In the genomic region with DNA sequence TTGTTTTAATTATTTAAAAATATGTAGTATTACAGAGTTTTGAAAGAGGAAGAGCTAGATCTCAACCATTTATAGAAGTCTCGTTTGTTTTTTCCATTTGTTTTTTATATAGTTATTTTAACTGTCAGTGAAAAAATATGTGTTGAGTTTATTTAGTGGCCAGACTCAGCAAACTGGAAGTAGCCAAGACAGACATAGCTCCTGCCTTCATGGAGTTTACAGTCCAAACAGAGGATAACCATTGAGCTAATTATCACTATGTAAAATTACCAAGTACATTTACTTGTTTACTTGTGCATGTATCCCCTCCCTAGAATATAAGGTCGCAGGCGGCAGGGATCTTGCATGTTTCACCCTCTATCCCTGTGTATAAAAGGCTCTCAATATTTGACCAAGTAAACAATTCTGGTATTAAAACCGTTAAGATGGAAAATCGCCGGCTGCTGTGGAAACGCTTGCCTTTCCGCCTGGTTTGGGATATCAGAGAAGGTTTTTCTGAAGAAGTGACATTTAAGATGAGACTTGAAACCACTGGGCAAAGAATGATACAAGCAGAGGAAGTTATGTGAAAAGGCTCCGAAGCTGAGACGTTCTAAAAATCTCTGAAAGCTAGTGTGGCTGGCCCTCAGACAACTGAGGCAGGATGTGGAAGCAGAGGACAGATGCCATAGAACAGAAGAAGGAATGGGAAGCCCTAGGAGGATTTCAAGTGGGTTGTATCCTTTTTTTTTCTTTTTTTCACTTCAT, we compare ENCODE assay signal across 8 cellular contexts.
DNase-seq lines count a peak whose midpoint lies in the region; ATAC-seq, FAIRE-seq and TF ChIP-seq lines count a peak whose summit lies in the region.

No MANE protein-coding gene starts in this region.

- ATAC-seq in HG03469 (IDR thresholded peaks at IDR 0.05; ENCODE audit: unreplicated experiment) = no peak
- no peak for ATAC-seq in GM18867 (IDR thresholded peaks at IDR 0.05; ENCODE audit: unreplicated experiment)
- no peak for ATAC-seq in GM18861 (IDR thresholded peaks at IDR 0.05; ENCODE audit: unreplicated experiment)

- TF ChIP-seq CTCF in NB4 (IDR thresholded peaks at IDR 0.05; ENCODE audit: low read depth, low read length) (no peak), neutrophil (IDR thresholded peaks at IDR 0.05) (no peak)

- H4K20me1 ChIP-seq in BLaER1 treated with 17β-estradiol and CSF1 and Interleukin-3, amounts not matched to agents 10 nM and 100 nM = peaks cover 26 to 32% (median 31%) of the 10 kb centered on the region in 11 experiments

- DNase-seq in NB4 (ENCODE audit: low read depth) (peak; percentile 15), urothelium cell line (ENCODE audit: low spot score) (no peak)

- H3K4me2 ChIP-seq in BLaER1 treated with 17β-estradiol and CSF1 and Interleukin-3, amounts not matched to agents 10 nM and 100 nM = peak overlapping the region; percentile 68 to 92 (median 79)

- H3K4me3 ChIP-seq in BLaER1 treated with 17β-estradiol and CSF1 and Interleukin-3, amounts not matched to agents 10 nM and 100 nM = peak overlapping the region; percentile 57 to 83 (median 78)
- peak overlapping the region; percentile 80 for H3K4me3 ChIP-seq in NB4 (ENCODE audit: low read depth, low read length)
- H3K4me3 ChIP-seq in duodenal mucosa (ENCODE audit: low read depth in 1 of 2, low read length in 2 of 2) = peak overlapping the region; percentile 87 to 96
- peak overlapping the region; percentile 91 to 95 for H3K4me3 ChIP-seq in neutrophil (ENCODE audit: low read depth in 1 of 2, low read length in 1 of 2)

- no peak for FAIRE-seq in urothelium cell line (lab: Jason Lieb, UNC)

- peak overlapping the region; percentile 93 to 100 (median 99) for H3K27ac ChIP-seq in BLaER1 treated with 17β-estradiol and CSF1 and Interleukin-3, amounts not matched to agents 10 nM and 100 nM
- H3K27ac ChIP-seq in duodenal mucosa (ENCODE audit: low read depth, low read length) = peak overlapping the region; percentile 93
- H3K27ac ChIP-seq in neutrophil = peak overlapping the region; percentile 99

- H3K4me1 ChIP-seq in BLaER1 treated with 17β-estradiol and CSF1 and Interleukin-3, amounts not matched to agents 10 nM and 100 nM = peaks cover 44 to 59% (median 46%) of the 10 kb centered on the region in 10 experiments
- peaks cover 7 to 22% of the 10 kb centered on the region in 2 donors for H3K4me1 ChIP-seq in duodenal mucosa (ENCODE audit: control insufficient read depth in 1 of 2, insufficient read depth in 2 of 2, low read length in 2 of 2)
- H3K4me1 ChIP-seq in neutrophil (ENCODE audit: control insufficient read depth in 1 of 2, insufficient read depth in 1 of 2, low read depth in 1 of 2, low read length in 1 of 2) = peaks cover 45 to 51% of the 10 kb centered on the region in 2 experiments

- H3K9ac ChIP-seq in BLaER1 treated with 17β-estradiol and CSF1 and Interleukin-3, amounts not matched to agents 10 nM and 100 nM = peak overlapping the region; percentile 90 to 99 (median 98)
- peak overlapping the region; percentile 93 to 97 for H3K9ac ChIP-seq in duodenal mucosa (ENCODE audit: low read depth in 1 of 2, low read length in 2 of 2)

- peaks cover 0 to 12% (median 0%) of the 10 kb centered on the region in 11 experiments; a peak in 2 of 22 replicates for H3K36me3 ChIP-seq in BLaER1 treated with 17β-estradiol and CSF1 and Interleukin-3, amounts not matched to agents 10 nM and 100 nM
- H3K36me3 ChIP-seq in duodenal mucosa (ENCODE audit: control insufficient read depth in 1 of 2, insufficient read depth in 2 of 2, low read length in 2 of 2) (no peaks in the 10 kb centered on the region), neutrophil (no peaks in the 10 kb centered on the region)

- no peak for TF ChIP-seq POLR2A in NB4 (IDR thresholded peaks at IDR 0.05; ENCODE audit: extremely low read depth, insufficient read length)

- H3K27me3 ChIP-seq in BLaER1 treated with 17β-estradiol and CSF1 and Interleukin-3, amounts not matched to agents 10 nM and 100 nM = no peaks in the 10 kb centered on the region
- H3K27me3 ChIP-seq in duodenal mucosa (ENCODE audit: control insufficient read depth in 1 of 2, insufficient read depth in 2 of 2, low read length in 2 of 2) = no peaks in the 10 kb centered on the region
- H3K27me3 ChIP-seq in neutrophil = no peaks in the 10 kb centered on the region

- H3K9me3 ChIP-seq in BLaER1 treated with 17β-estradiol and CSF1 and Interleukin-3, amounts not matched to agents 10 nM and 100 nM (replicated peaks in 1 of 11) = no peaks in the 10 kb centered on the region
- no peaks in the 10 kb centered on the region for H3K9me3 ChIP-seq in duodenal mucosa (ENCODE audit: control insufficient read depth in 1 of 2, low read length in 2 of 2)
- H3K9me3 ChIP-seq in neutrophil = no peaks in the 10 kb centered on the region
